Comparison of ENCODE assay signal across 1 cellular context in genomic region chr1:61056674-61057439, GRCh38.
TF ChIP-seq lines count a peak whose summit lies in the region.

No MANE protein-coding gene starts in this region.

TF ChIP-seq in HepG2, 621 proteins besides CTCF, POLR2A, EP300 and RAD21 (continued from another document and continues in another):
- TF ChIP-seq MYPOP (CRISPR knock-in tag; IDR thresholded peaks at IDR 0.05), result peak; percentile 89
- TF ChIP-seq NR2F6 (IDR thresholded peaks at IDR 0.05), result no peak
- peak; percentile 14; the same call in 1 of the 2 replicates for TF ChIP-seq NR2F6 (CRISPR knock-in tag; IDR thresholded peaks at IDR 0.05)
- TF ChIP-seq HNRNPLL (IDR thresholded peaks at IDR 0.05; ENCODE audit: low read depth, low read length, poor library complexity, severe bottlenecking), result peak; percentile 98
- peak; percentile 32; the same call in 1 of the 2 replicates for TF ChIP-seq TAF1 (CRISPR knock-in tag; IDR thresholded peaks at IDR 0.05)
- no peak for TF ChIP-seq ZNF441 (CRISPR knock-in tag; IDR thresholded peaks at IDR 0.05; ENCODE audit: borderline replicate concordance)
- TF ChIP-seq, protein P1, sequence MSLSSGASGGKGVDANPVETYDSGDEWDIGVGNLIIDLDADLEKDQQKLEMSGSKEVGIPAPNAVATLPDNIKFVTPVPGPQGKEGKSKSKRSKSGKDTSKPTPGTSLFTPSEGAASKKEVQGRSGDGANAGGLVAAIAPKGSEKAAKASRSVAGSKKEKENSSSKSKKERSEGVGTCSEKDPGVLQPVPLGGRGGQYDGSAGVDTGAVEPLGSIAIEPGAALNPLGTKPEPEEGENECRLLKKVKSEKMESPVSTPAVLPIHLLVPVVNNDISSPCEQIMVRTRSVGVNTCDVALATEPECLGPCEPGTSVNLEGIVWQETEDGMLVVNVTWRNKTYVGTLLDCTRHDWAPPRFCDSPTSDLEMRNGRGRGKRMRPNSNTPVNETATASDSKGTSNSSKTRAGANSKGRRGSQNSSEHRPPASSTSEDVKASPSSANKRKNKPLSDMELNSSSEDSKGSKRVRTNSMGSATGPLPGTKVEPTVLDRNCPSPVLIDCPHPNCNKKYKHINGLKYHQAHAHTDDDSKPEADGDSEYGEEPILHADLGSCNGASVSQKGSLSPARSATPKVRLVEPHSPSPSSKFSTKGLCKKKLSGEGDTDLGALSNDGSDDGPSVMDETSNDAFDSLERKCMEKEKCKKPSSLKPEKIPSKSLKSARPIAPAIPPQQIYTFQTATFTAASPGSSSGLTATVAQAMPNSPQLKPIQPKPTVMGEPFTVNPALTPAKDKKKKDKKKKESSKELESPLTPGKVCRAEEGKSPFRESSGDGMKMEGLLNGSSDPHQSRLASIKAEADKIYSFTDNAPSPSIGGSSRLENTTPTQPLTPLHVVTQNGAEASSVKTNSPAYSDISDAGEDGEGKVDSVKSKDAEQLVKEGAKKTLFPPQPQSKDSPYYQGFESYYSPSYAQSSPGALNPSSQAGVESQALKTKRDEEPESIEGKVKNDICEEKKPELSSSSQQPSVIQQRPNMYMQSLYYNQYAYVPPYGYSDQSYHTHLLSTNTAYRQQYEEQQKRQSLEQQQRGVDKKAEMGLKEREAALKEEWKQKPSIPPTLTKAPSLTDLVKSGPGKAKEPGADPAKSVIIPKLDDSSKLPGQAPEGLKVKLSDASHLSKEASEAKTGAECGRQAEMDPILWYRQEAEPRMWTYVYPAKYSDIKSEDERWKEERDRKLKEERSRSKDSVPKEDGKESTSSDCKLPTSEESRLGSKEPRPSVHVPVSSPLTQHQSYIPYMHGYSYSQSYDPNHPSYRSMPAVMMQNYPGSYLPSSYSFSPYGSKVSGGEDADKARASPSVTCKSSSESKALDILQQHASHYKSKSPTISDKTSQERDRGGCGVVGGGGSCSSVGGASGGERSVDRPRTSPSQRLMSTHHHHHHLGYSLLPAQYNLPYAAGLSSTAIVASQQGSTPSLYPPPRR (CRISPR knock-in tag; IDR thresholded peaks at IDR 0.05; ENCODE audit: borderline replicate concordance), result no peak
- 0 out of 2 replicates have a peak, but pooled peaks have one; percentile 33 for TF ChIP-seq TFDP2 (CRISPR knock-in tag; IDR thresholded peaks at IDR 0.05)
- TF ChIP-seq DR1 (CRISPR knock-in tag; IDR thresholded peaks at IDR 0.05), result no peak
- peak; percentile 81 for TF ChIP-seq MAX (IDR thresholded peaks at IDR 0.05)
- TF ChIP-seq, protein P2, sequence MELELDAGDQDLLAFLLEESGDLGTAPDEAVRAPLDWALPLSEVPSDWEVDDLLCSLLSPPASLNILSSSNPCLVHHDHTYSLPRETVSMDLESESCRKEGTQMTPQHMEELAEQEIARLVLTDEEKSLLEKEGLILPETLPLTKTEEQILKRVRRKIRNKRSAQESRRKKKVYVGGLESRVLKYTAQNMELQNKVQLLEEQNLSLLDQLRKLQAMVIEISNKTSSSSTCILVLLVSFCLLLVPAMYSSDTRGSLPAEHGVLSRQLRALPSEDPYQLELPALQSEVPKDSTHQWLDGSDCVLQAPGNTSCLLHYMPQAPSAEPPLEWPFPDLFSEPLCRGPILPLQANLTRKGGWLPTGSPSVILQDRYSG (CRISPR knock-in tag; IDR thresholded peaks at IDR 0.05), result no peak
- peak; percentile 29; the same call in 1 of the 2 replicates for TF ChIP-seq YEATS4 (CRISPR knock-in tag; IDR thresholded peaks at IDR 0.05; ENCODE audit: borderline replicate concordance)
- 0 out of 2 replicates have a peak, but pooled peaks have one; percentile 51 for TF ChIP-seq HDAC2 (CRISPR knock-in tag; IDR thresholded peaks at IDR 0.05)
- TF ChIP-seq FOXK1 (CRISPR knock-in tag; IDR thresholded peaks at IDR 0.05; ENCODE audit: borderline replicate concordance, low read depth), result peak; percentile 50; the same call in 1 of the 2 replicates
- TF ChIP-seq ZNF501 (CRISPR knock-in tag; IDR thresholded peaks at IDR 0.05), result peak; percentile 66
- TF ChIP-seq HOXA3 (CRISPR knock-in tag; IDR thresholded peaks at IDR 0.05), result peak; percentile 44
- TF ChIP-seq, protein P3, sequence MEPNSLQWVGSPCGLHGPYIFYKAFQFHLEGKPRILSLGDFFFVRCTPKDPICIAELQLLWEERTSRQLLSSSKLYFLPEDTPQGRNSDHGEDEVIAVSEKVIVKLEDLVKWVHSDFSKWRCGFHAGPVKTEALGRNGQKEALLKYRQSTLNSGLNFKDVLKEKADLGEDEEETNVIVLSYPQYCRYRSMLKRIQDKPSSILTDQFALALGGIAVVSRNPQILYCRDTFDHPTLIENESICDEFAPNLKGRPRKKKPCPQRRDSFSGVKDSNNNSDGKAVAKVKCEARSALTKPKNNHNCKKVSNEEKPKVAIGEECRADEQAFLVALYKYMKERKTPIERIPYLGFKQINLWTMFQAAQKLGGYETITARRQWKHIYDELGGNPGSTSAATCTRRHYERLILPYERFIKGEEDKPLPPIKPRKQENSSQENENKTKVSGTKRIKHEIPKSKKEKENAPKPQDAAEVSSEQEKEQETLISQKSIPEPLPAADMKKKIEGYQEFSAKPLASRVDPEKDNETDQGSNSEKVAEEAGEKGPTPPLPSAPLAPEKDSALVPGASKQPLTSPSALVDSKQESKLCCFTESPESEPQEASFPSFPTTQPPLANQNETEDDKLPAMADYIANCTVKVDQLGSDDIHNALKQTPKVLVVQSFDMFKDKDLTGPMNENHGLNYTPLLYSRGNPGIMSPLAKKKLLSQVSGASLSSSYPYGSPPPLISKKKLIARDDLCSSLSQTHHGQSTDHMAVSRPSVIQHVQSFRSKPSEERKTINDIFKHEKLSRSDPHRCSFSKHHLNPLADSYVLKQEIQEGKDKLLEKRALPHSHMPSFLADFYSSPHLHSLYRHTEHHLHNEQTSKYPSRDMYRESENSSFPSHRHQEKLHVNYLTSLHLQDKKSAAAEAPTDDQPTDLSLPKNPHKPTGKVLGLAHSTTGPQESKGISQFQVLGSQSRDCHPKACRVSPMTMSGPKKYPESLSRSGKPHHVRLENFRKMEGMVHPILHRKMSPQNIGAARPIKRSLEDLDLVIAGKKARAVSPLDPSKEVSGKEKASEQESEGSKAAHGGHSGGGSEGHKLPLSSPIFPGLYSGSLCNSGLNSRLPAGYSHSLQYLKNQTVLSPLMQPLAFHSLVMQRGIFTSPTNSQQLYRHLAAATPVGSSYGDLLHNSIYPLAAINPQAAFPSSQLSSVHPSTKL (CRISPR knock-in tag; IDR thresholded peaks at IDR 0.05), result peak; percentile 29; the same call in 1 of the 2 replicates
- no peak for TF ChIP-seq CEBPG (CRISPR knock-in tag; IDR thresholded peaks at IDR 0.05)
- TF ChIP-seq FOXA3 (CRISPR knock-in tag; IDR thresholded peaks at IDR 0.05), result 0 out of 2 replicates have a peak, but pooled peaks have one; percentile 18
- no peak for TF ChIP-seq ZNF816 (CRISPR knock-in tag; IDR thresholded peaks at IDR 0.05; ENCODE audit: borderline replicate concordance)
- TF ChIP-seq ZNF746 (CRISPR knock-in tag; IDR thresholded peaks at IDR 0.05), result 0 out of 2 replicates have a peak, but pooled peaks have one; percentile 10
- TF ChIP-seq ZNF563 (CRISPR knock-in tag; IDR thresholded peaks at IDR 0.05), result 0 out of 2 replicates have a peak, but pooled peaks have one; percentile 24
- TF ChIP-seq MTF1 (CRISPR knock-in tag; IDR thresholded peaks at IDR 0.05), result no peak
- TF ChIP-seq ELF3 (CRISPR knock-in tag; IDR thresholded peaks at IDR 0.05), result no peak
- TF ChIP-seq SMAD3 (CRISPR knock-in tag; IDR thresholded peaks at IDR 0.05), result peak; percentile 43; the same call in 1 of the 2 replicates
- peak; percentile 66 for TF ChIP-seq MYC (CRISPR knock-in tag; IDR thresholded peaks at IDR 0.05; ENCODE audit: borderline replicate concordance)
- TF ChIP-seq ZNF839 (CRISPR knock-in tag; IDR thresholded peaks at IDR 0.05; ENCODE audit: borderline replicate concordance), result no peak
- TF ChIP-seq, protein P4, sequence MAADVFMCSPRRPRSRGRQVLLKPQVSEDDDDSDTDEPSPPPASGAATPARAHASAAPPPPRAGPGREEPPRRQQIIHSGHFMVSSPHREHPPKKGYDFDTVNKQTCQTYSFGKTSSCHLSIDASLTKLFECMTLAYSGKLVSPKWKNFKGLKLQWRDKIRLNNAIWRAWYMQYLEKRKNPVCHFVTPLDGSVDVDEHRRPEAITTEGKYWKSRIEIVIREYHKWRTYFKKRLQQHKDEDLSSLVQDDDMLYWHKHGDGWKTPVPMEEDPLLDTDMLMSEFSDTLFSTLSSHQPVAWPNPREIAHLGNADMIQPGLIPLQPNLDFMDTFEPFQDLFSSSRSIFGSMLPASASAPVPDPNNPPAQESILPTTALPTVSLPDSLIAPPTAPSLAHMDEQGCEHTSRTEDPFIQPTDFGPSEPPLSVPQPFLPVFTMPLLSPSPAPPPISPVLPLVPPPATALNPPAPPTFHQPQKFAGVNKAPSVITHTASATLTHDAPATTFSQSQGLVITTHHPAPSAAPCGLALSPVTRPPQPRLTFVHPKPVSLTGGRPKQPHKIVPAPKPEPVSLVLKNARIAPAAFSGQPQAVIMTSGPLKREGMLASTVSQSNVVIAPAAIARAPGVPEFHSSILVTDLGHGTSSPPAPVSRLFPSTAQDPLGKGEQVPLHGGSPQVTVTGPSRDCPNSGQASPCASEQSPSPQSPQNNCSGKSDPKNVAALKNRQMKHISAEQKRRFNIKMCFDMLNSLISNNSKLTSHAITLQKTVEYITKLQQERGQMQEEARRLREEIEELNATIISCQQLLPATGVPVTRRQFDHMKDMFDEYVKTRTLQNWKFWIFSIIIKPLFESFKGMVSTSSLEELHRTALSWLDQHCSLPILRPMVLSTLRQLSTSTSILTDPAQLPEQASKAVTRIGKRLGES (CRISPR knock-in tag; IDR thresholded peaks at IDR 0.05; ENCODE audit: borderline replicate concordance), result no peak
- TF ChIP-seq MXI1 (IDR thresholded peaks at IDR 0.05; ENCODE audit: borderline replicate concordance, low read depth, low read length), result peak; percentile 62; the same call in 1 of the 3 replicates
- no peak for TF ChIP-seq ZNF446 (CRISPR knock-in tag; IDR thresholded peaks at IDR 0.05)
- TF ChIP-seq ZBTB21 (CRISPR knock-in tag; IDR thresholded peaks at IDR 0.05), result no peak
- peak in 1 of 2 experiments; percentile 63; a peak in 2 of 4 replicates for TF ChIP-seq HMGXB4 (CRISPR knock-in tag; IDR thresholded peaks at IDR 0.05; ENCODE audit: borderline replicate concordance in 1 of 2, low read depth in 1 of 2)
- TF ChIP-seq TGIF2 (CRISPR knock-in tag; IDR thresholded peaks at IDR 0.05), result peak; percentile 71; the same call in 1 of the 2 replicates
- peak; percentile 76 for TF ChIP-seq SALL1 (CRISPR knock-in tag; IDR thresholded peaks at IDR 0.05)
- TF ChIP-seq ASH2L (IDR thresholded peaks at IDR 0.05; ENCODE audit: insufficient read length, low read depth, low read length), result peak; percentile 85
- TF ChIP-seq ZNF605 (CRISPR knock-in tag; IDR thresholded peaks at IDR 0.05), result peak; percentile 33
- peak; percentile 12; the same call in 1 of the 2 replicates for TF ChIP-seq PATZ1 (CRISPR knock-in tag; IDR thresholded peaks at IDR 0.05)
- TF ChIP-seq ARNTL (CRISPR knock-in tag; IDR thresholded peaks at IDR 0.05), result peak; percentile 98
- no peak for TF ChIP-seq ZBTB8A (CRISPR knock-in tag; IDR thresholded peaks at IDR 0.05; ENCODE audit: borderline replicate concordance, low read depth)
- no peak for TF ChIP-seq RFX5 (IDR thresholded peaks at IDR 0.05; ENCODE audit: low read depth, low read length)
- 0 out of 2 replicates have a peak, but pooled peaks have one; percentile 47 for TF ChIP-seq ZMYM3 (CRISPR knock-in tag; IDR thresholded peaks at IDR 0.05)
